ENCODE assay signal across 15 cellular contexts in the genomic region with DNA sequence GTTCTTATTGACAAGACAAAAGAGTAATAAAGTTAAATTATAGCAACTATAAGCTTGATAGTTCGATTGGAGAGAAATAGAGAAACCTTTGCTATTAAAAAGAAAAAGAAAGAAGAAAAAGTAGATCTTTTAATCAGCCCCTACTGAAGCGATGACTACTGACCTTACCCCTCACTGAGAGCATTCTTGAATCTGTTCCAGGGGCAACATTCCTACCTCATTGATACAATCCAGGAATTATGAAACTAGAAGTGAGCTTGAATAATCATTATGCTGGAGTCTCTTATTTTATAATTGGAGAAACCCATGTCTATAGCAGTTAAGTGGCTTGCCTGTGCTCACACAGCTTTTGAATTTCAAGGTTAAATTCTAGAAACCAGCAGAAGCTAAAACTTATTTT.
DNase-seq lines count a peak whose midpoint lies in the region; FAIRE-seq and TF ChIP-seq lines count a peak whose summit lies in the region.
"Had no signal": no experiment of that assay in that cellular context is flagged by ENCODE, and none has a peak within 500 bp of the region (broad histone marks: within the 10 kb centered on the region; RNA-seq: fewer than 3 reads in every experiment).

No MANE protein-coding gene starts in this region.

- H3K36me3 Mint-ChIP-seq in activated CD4-positive, alpha-beta memory T cell treated with anti-CD3 and anti-CD28 coated beads for 36 hours: no peaks in the 10 kb centered on the region
- H3K36me3 Mint-ChIP-seq: CD8-positive, alpha-beta T cell; stimulated activated naive B cell treated with anti-CD40 and anti-IgM and Interleukin-4, amounts not matched to agents 10 μg/mL and 1 μg/mL and 100 μg/mL, for 72 hours had no signal

- H3K27me3 Mint-ChIP-seq in activated CD4-positive, alpha-beta memory T cell treated with anti-CD3 and anti-CD28 coated beads for 36 hours: peaks cover 1% of the 10 kb centered on the region
- H3K27me3 Mint-ChIP-seq: stimulated activated naive B cell treated with anti-CD40 and anti-IgM and Interleukin-4, amounts not matched to agents 10 μg/mL and 1 μg/mL and 100 μg/mL, for 72 hours had no signal

- no peaks in the 10 kb centered on the region for H3K36me3 ChIP-seq in small intestine (ENCODE audit: control insufficient read depth in 2 of 2, insufficient read depth in 2 of 2, low read length in 2 of 2)

- intact Hi-C loops in activated CD4-positive, alpha-beta memory T cell treated with anti-CD3 and anti-CD28 coated beads for 36 hours (cut with micrococcal nuclease): no loop called here

- no peak for TF ChIP-seq CTCF in RWPE1 (conservative IDR thresholded peaks at IDR 0.05; ENCODE audit: low read depth)
- TF ChIP-seq CTCF in retinal pigment epithelial cell (conservative IDR thresholded peaks at IDR 0.05; ENCODE audit: low read depth, low read length): no peak

- no peaks in the 10 kb centered on the region for H3K9me3 ChIP-seq in small intestine (ENCODE audit: control insufficient read depth, low read depth)

- no peak overlapping the region for H3K27ac Mint-ChIP-seq in activated CD4-positive, alpha-beta memory T cell treated with anti-CD3 and anti-CD28 coated beads for 36 hours
- H3K27ac Mint-ChIP-seq: CD8-positive, alpha-beta T cell; stimulated activated naive B cell treated with anti-CD40 and anti-IgM and Interleukin-4, amounts not matched to agents 10 μg/mL and 1 μg/mL and 100 μg/mL, for 72 hours had no signal

- H3K9me3 Mint-ChIP-seq in activated CD4-positive, alpha-beta memory T cell treated with anti-CD3 and anti-CD28 coated beads for 36 hours: no peaks in the 10 kb centered on the region

- H3K4me1 ChIP-seq in small intestine (ENCODE audit: control insufficient read depth in 2 of 2, insufficient read depth in 1 of 2, low read depth in 1 of 2, low read length in 1 of 2): no peaks in the 10 kb centered on the region

- FAIRE-seq in small intestine (lab: Jason Lieb, UNC): no peak

- CTCF ChIA-PET in RWPE1 (lab: Yijun Ruan, JAX): interaction anchor here (0.5 to 1.2 kb wide), 6 partner anchors 16 to 1385 kb away, joined by 3 to 4 read pairs (median 3); no protein-coding TSS in a partner anchor
- CTCF ChIA-PET in activated CD4-positive, alpha-beta memory T cell treated with anti-CD3 and anti-CD28 coated beads for 36 hours (lab: Charles Lee): no interaction called here

- peak; percentile 90 for DNase-seq in EH (ENCODE audit: low read depth)
- DNase-seq in RWPE1 (ENCODE audit: low spot score): peak; percentile 94
- DNase-seq in fibroblast of gingiva (ENCODE audit: low read depth): peak; percentile 27
- peak; percentile 78 for DNase-seq in retinal pigment epithelial cell (ENCODE audit: low read depth)
- DNase-seq in small intestine: no peak
- DNase-seq in DMS53 (lab: John Stamatoyannopoulos, UW): no peak
- no peak for DNase-seq in activated CD4-positive, alpha-beta memory T cell treated with anti-CD3 and anti-CD28 coated beads for 36 hours
- DNase-seq in stimulated activated naive CD4-positive, alpha-beta T cell treated with Interleukin-2 at 50 U/mL for 16 hours (lab: John Stamatoyannopoulos, UW): no peak
- DNase-seq: CD8-positive, alpha-beta T cell; GOT3; SHP77; stimulated activated CD4-positive, alpha-beta T cell treated with anti-CD3 and anti-CD28 coated beads, Interleukin-2, amount 100 ng/mL, for 48 hours; stimulated activated naive B cell treated with anti-CD40 and anti-IgM and Interleukin-4, amounts not matched to agents 10 μg/mL and 1 μg/mL and 100 μg/mL, for 72 hours had no signal

- H3K27ac ChIP-seq in RWPE1 (no peak overlapping the region), small intestine (ENCODE audit: low read depth in 1 of 2, low read length in 1 of 2) (no peak overlapping the region)
- H3K27ac ChIP-seq: HL-60, VCaP had no signal

- POLR2A ChIA-PET in RWPE1 (lab: Yijun Ruan, JAX; ENCODE audit: low non-redundant PET): no interaction called here
- POLR2A ChIA-PET in activated CD4-positive, alpha-beta memory T cell treated with anti-CD3 and anti-CD28 coated beads for 36 hours (lab: Charles Lee): no interaction called here

- no peaks in the 10 kb centered on the region for H3K27me3 ChIP-seq in small intestine (ENCODE audit: control insufficient read depth in 2 of 2, insufficient read depth in 2 of 2, low read length in 2 of 2)

- H3K4me3 Mint-ChIP-seq in activated CD4-positive, alpha-beta memory T cell treated with anti-CD3 and anti-CD28 coated beads for 36 hours: no peak overlapping the region
- H3K4me3 Mint-ChIP-seq: CD8-positive, alpha-beta T cell; stimulated activated naive B cell treated with anti-CD40 and anti-IgM and Interleukin-4, amounts not matched to agents 10 μg/mL and 1 μg/mL and 100 μg/mL, for 72 hours had no signal

- H3K4me3 ChIP-seq in retinal pigment epithelial cell (ENCODE audit: low read length): no peak overlapping the region
- no peak overlapping the region for H3K4me3 ChIP-seq in small intestine (ENCODE audit: low read depth in 1 of 2, low read length in 2 of 2)

- 51 to 64% (median 62%) methylated on average over 2 of the region's 2 CpGs for WGBS in small intestine, 3 donors

- H3K4me1 Mint-ChIP-seq in activated CD4-positive, alpha-beta memory T cell treated with anti-CD3 and anti-CD28 coated beads for 36 hours (ENCODE audit: low read depth): no peaks in the 10 kb centered on the region
- H3K4me1 Mint-ChIP-seq: stimulated activated naive B cell treated with anti-CD40 and anti-IgM and Interleukin-4, amounts not matched to agents 10 μg/mL and 1 μg/mL and 100 μg/mL, for 72 hours had no signal

Comparison
In these comparisons a context has a peak if more than half of its experiments do, and no peak if none do; other contexts are left out.
1. DNase-seq: peak in EH (single experiment), RWPE1 (single experiment), fibroblast of gingiva (single experiment) and retinal pigment epithelial cell (single experiment); none in small intestine (single experiment), DMS53 (single experiment), activated CD4-positive, alpha-beta memory T cell treated with anti-CD3 and anti-CD28 coated beads for 36 hours (single experiment) and stimulated activated naive CD4-positive, alpha-beta T cell treated with Interleukin-2 at 50 U/mL for 16 hours (single experiment).